In genomic region chr16:3188675-3188924, GRCh38 we compare ENCODE assay signal across 8 cellular contexts. TPM values are rescaled to one million over a fixed set of nuclear protein-coding genes. Genes with fewer than 3 reads are reported as not detected.
A peak's percentile ranks its signal among the peaks of the same experiment; 100 is the strongest.
DNase-seq lines count a peak whose midpoint lies in the region; ATAC-seq and TF ChIP-seq lines count a peak whose summit lies in the region.

No MANE protein-coding gene starts in this region.

- H3K27me3 Mint-ChIP-seq in Caco-2 (ENCODE audit: insufficient read depth, unreplicated experiment) (no peaks in the 10 kb centered on the region), nephron progenitor cell (ENCODE audit: low read depth, poor library complexity) (peaks cover 93% of the 10 kb centered on the region)

- BruUV-seq in Caco-2 (replicated peaks; lab: Mats Ljungman, UMichigan): no TSS peak

- H3K9me3 ChIP-seq in Caco-2 (no peaks in the 10 kb centered on the region), colonic mucosa (no peaks in the 10 kb centered on the region)

- CTCF ChIA-PET in Caco-2 (lab: Charles Lee): no interaction called here

- H3K4me1 Mint-ChIP-seq in Caco-2 (ENCODE audit: low read depth, unreplicated experiment): no peaks in the 10 kb centered on the region
- H3K4me1 Mint-ChIP-seq in nephron progenitor cell: peaks cover 23% of the 10 kb centered on the region

- H3K9ac ChIP-seq in colonic mucosa (ENCODE audit: low read depth in 2 of 2, low read length in 2 of 2): peak overlapping the region in 1 of 2 donors; percentile 35

- no peaks in the 10 kb centered on the region; the same call in 1 of the 2 replicates for H3K27me3 ChIP-seq in Caco-2 (replicated peaks; ENCODE audit: control insufficient read depth, insufficient read depth, low read length)
- peaks cover 65% of the 10 kb centered on the region for H3K27me3 ChIP-seq in colonic mucosa

- H3K4me1 ChIP-seq in Caco-2: no peaks in the 10 kb centered on the region
- H3K4me1 ChIP-seq in colonic mucosa: peaks cover 14% of the 10 kb centered on the region

- TF ChIP-seq POLR2A in NB4 (IDR thresholded peaks at IDR 0.05; ENCODE audit: extremely low read depth, insufficient read length): no peak

- peak overlapping the region; percentile 25 for H3K4me3 ChIP-seq in Caco-2 (ENCODE audit: low read depth, low read length)
- peak overlapping the region; percentile 46 for H3K4me3 ChIP-seq in NB4 (ENCODE audit: low read depth, low read length)
- H3K4me3 ChIP-seq in colonic mucosa: peak overlapping the region; percentile 22

- H3K27ac ChIP-seq in colonic mucosa: no peak overlapping the region

- H3K36me3 ChIP-seq in Caco-2 (ENCODE audit: control insufficient read depth, insufficient read depth, low read length) (no peaks in the 10 kb centered on the region), colonic mucosa (no peaks in the 10 kb centered on the region)

- POLR2A ChIA-PET in Caco-2 (lab: Charles Lee): no interaction called here

- intact Hi-C loops in Caco-2 (cut with micrococcal nuclease; ENCODE audit: unreplicated experiment): no loop called here
- intact Hi-C loops in colonic mucosa (cut with DNase I): no loop called here

- no peak for ATAC-seq in GM19023 (IDR thresholded peaks at IDR 0.05; ENCODE audit: unreplicated experiment)
- no peak for ATAC-seq in GM18502 (IDR thresholded peaks at IDR 0.05; ENCODE audit: poor library complexity, unreplicated experiment)

- TF ChIP-seq CTCF in Caco-2 (IDR thresholded peaks at IDR 0.05; ENCODE audit: insufficient read depth in 1 of 2, low read depth in 1 of 2, low read length in 1 of 2, severe bottlenecking in 1 of 2, unreplicated experiment in 1 of 2) (no peak), NB4 (IDR thresholded peaks at IDR 0.05; ENCODE audit: low read depth, low read length) (no peak), colonic mucosa (IDR thresholded peaks at IDR 0.05) (no peak), nephron progenitor cell (IDR thresholded peaks at IDR 0.05) (no peak)

- H3K9me3 Mint-ChIP-seq in Caco-2 (ENCODE audit: unreplicated experiment) (peaks cover 9% of the 10 kb centered on the region), nephron progenitor cell (peaks cover 29% of the 10 kb centered on the region)

- H3K27ac Mint-ChIP-seq in Caco-2 (ENCODE audit: unreplicated experiment) (no peak overlapping the region), nephron progenitor cell (no peak overlapping the region)

- DNase-seq in Caco-2 (no peak), NB4 (ENCODE audit: low read depth) (no peak), colonic mucosa (no peak), nephron progenitor cell (no peak), OCI-M1 (lab: John Stamatoyannopoulos, UW) (no peak), ureter (ENCODE audit: low spot score) (no peak)

- peaks cover 30% of the 10 kb centered on the region for H3K36me3 Mint-ChIP-seq in Caco-2 (ENCODE audit: insufficient read depth, unreplicated experiment)
- no peaks in the 10 kb centered on the region for H3K36me3 Mint-ChIP-seq in nephron progenitor cell (ENCODE audit: low read depth)

- H3K4me3 Mint-ChIP-seq in Caco-2 (ENCODE audit: unreplicated experiment) (peak overlapping the region; percentile 62), nephron progenitor cell (peak overlapping the region; percentile 91)

RNA-seq across cellular contexts. Expression of gene OR1F1, which starts 0.6 kb away (rescaled TPM):
- total RNA-seq in Caco-2 (2022) (not detected in 2 replicates), colonic mucosa (not detected), ureter (not detected)

RNA-seq across cellular contexts. Expression of gene ZNF200, which starts 46.4 kb away (rescaled TPM):
- total RNA-seq in Caco-2 (2022): 11.3 and 12.1 TPM in 2 replicates
- total RNA-seq in colonic mucosa: 1 to 10 TPM; 7.1 to 7.2 TPM
- total RNA-seq in ureter: 7.8 TPM

RNA-seq across cellular contexts. Expression of gene ZNF213, which starts 53.8 kb away (rescaled TPM):
- total RNA-seq in Caco-2 (2022) (5.3 and 5.5 TPM in 2 replicates), colonic mucosa (10 to 100 TPM; 12.4 to 20.4 TPM), ureter (12.6 TPM)
